In genomic region chr6:124073021-124073420, GRCh38 we compare ENCODE assay signal across 32 cellular contexts.
DNase-seq lines count a peak whose midpoint lies in the region; ATAC-seq and TF ChIP-seq lines count a peak whose summit lies in the region.
"Had no signal": no experiment of that assay in that cellular context is flagged by ENCODE, and none has a peak within 500 bp of the region (broad histone marks: within the 10 kb centered on the region; RNA-seq: fewer than 3 reads in every experiment).

No MANE protein-coding gene starts in this region.

- H3K27me3 Mint-ChIP-seq in GM23338 (ENCODE audit: insufficient read depth, low read depth, poor library complexity) = no peaks in the 10 kb centered on the region
- H3K27me3 Mint-ChIP-seq in osteocyte (ENCODE audit: unreplicated experiment) = no peaks in the 10 kb centered on the region
- H3K27me3 Mint-ChIP-seq in mesothelial cell of epicardium (ENCODE audit: low read depth) = peaks cover 4% of the 10 kb centered on the region
- H3K27me3 Mint-ChIP-seq: activated CD4-positive, alpha-beta T cell treated with anti-CD3 and anti-CD28 coated beads, Interleukin-2, amount 10 ng/mL, durations not matched to agents 7 days and 5 days; B cell; T-helper 17 cell; type B pancreatic cell had no signal

- peak overlapping the region; percentile 6; the same call in 1 of the 2 replicates for H2AFZ ChIP-seq in GM23338
- H2AFZ ChIP-seq: GM23248 had no signal

- H3K36me3 Mint-ChIP-seq in GM23338 (ENCODE audit: low read depth) = no peaks in the 10 kb centered on the region
- peaks cover 11% of the 10 kb centered on the region for H3K36me3 Mint-ChIP-seq in osteocyte (ENCODE audit: unreplicated experiment)
- H3K36me3 Mint-ChIP-seq in mesothelial cell of epicardium = no peaks in the 10 kb centered on the region
- H3K36me3 Mint-ChIP-seq: type B pancreatic cell had no signal

- no peaks in the 10 kb centered on the region for H3K9me2 ChIP-seq in GM23338 (ENCODE audit: insufficient read depth)

- peak; percentile 79 for ATAC-seq in GM23338
- ATAC-seq in HG03108 (IDR thresholded peaks at IDR 0.05; ENCODE audit: unreplicated experiment) = no peak
- no peak for ATAC-seq in HG02571 (IDR thresholded peaks at IDR 0.05; ENCODE audit: unreplicated experiment)
- ATAC-seq: A549; activated T-cell treated with anti-CD3 and anti-CD28 coated beads, Interleukin-2, amount 50 U/mL, for 72 hours; left ventricle myocardium superior; T-helper 17 cell had no signal

- H4K20me1 ChIP-seq in GM23338 (replicated peaks; ENCODE audit: insufficient read depth) = no peaks in the 10 kb centered on the region

- no peaks in the 10 kb centered on the region for H3K27me3 ChIP-seq in GM23338 (ENCODE audit: insufficient read depth)
- H3K27me3 ChIP-seq in brain microvascular endothelial cell (replicated peaks) = no peaks in the 10 kb centered on the region
- no peaks in the 10 kb centered on the region for H3K27me3 ChIP-seq in kidney epithelial cell (ENCODE audit: control insufficient read depth, insufficient read depth, low read length)

- H3K4me1 ChIP-seq in GM23338 (ENCODE audit: insufficient read depth) = peaks cover 12% of the 10 kb centered on the region; the same call in 1 of the 2 replicates
- H3K4me1 ChIP-seq: A549, prostate gland, SJSA1 had no signal

- H3K4me3 Mint-ChIP-seq in GM23338 (no peak overlapping the region), osteocyte (ENCODE audit: unreplicated experiment) (no peak overlapping the region), mesothelial cell of epicardium (no peak overlapping the region)
- H3K4me3 Mint-ChIP-seq: activated CD4-positive, alpha-beta T cell treated with anti-CD3 and anti-CD28 coated beads, Interleukin-2, amount 10 ng/mL, durations not matched to agents 7 days and 5 days; activated naive CD4-positive, alpha-beta T cell treated with anti-CD3 and anti-CD28 coated beads for 36 hours; activated T-cell treated with anti-CD3 and anti-CD28 coated beads, Interleukin-2, amount 50 U/mL, for 72 hours; B cell; neural crest cell; T-helper 17 cell; type B pancreatic cell had no signal

- in situ Hi-C loops in brain microvascular endothelial cell (cut with HindIII; ENCODE audit: low pct_ligation_motif_present, low sequenced_read_pairs) = no loop called here

- H3K4me3 ChIP-seq in GM23338 (no peak overlapping the region), brain microvascular endothelial cell (ENCODE audit: low read depth, low read length) (no peak overlapping the region), kidney epithelial cell (ENCODE audit: low read depth, low read length) (no peak overlapping the region)
- H3K4me3 ChIP-seq: A549, GM23248, prostate gland, SJSA1 had no signal

- H3K36me3 ChIP-seq in GM23338 (ENCODE audit: insufficient read depth) (no peaks in the 10 kb centered on the region), brain microvascular endothelial cell (replicated peaks) (no peaks in the 10 kb centered on the region), kidney epithelial cell (ENCODE audit: control insufficient read depth, insufficient read depth, low read length) (no peaks in the 10 kb centered on the region)
- H3K36me3 ChIP-seq: prostate gland, SJSA1 had no signal

- H3K79me2 ChIP-seq in GM23338 (replicated peaks; ENCODE audit: insufficient read depth) = no peaks in the 10 kb centered on the region

- peaks cover 17% of the 10 kb centered on the region for H3K4me1 Mint-ChIP-seq in GM23338
- H3K4me1 Mint-ChIP-seq in osteocyte (ENCODE audit: unreplicated experiment) = peaks cover 24% of the 10 kb centered on the region
- peaks cover 13% of the 10 kb centered on the region for H3K4me1 Mint-ChIP-seq in mesothelial cell of epicardium
- H3K4me1 Mint-ChIP-seq: activated CD4-positive, alpha-beta T cell treated with anti-CD3 and anti-CD28 coated beads, Interleukin-2, amount 10 ng/mL, durations not matched to agents 7 days and 5 days; B cell; T-helper 17 cell had no signal

- H3K9me3 Mint-ChIP-seq in GM23338 = no peaks in the 10 kb centered on the region
- H3K9me3 Mint-ChIP-seq in osteocyte (ENCODE audit: unreplicated experiment) = peaks cover 14% of the 10 kb centered on the region
- peaks cover 11% of the 10 kb centered on the region for H3K9me3 Mint-ChIP-seq in mesothelial cell of epicardium
- H3K9me3 Mint-ChIP-seq: activated naive CD4-positive, alpha-beta T cell treated with anti-CD3 and anti-CD28 coated beads for 36 hours; type B pancreatic cell had no signal

- no peak overlapping the region for H3K4me2 ChIP-seq in GM23338
- H3K4me2 ChIP-seq: A549 had no signal

- DNase-seq in GM23338 (ENCODE audit: low spot score) (peak; percentile 34), brain microvascular endothelial cell (peak; percentile 46), kidney epithelial cell (ENCODE audit: low read depth) (peak; percentile 19), osteocyte (ENCODE audit: extremely low spot score, unreplicated experiment) (no peak), NCI-H774 (lab: John Stamatoyannopoulos, UW) (no peak), mesothelial cell of epicardium (ENCODE audit: low spot score in 2 of 2, unreplicated experiment in 2 of 2) (no peak)
- DNase-seq: activated CD4-positive, alpha-beta T cell treated with anti-CD3 and anti-CD28 coated beads, Interleukin-2, amount 10 ng/mL, durations not matched to agents 7 days and 5 days; activated naive CD4-positive, alpha-beta T cell treated with anti-CD3 and anti-CD28 coated beads for 36 hours; activated T-cell treated with anti-CD3 and anti-CD28 coated beads, Interleukin-2, amount 50 U/mL, for 72 hours; amygdala; central memory CD4-positive, alpha-beta T cell; DMS53; GDM1; GM23248; head of caudate nucleus; Kasumi-1; left ventricle myocardium superior; NCI-H187; NCI-H2171 treated with DMSO at 0.1 percent for 48 hours; NCI-H526 treated with DMSO at 0.1 percent for 48 hours; stimulated activated CD8-positive, alpha-beta memory T cell treated with anti-CD3 and anti-CD28 coated beads, Interleukin-4, amount 100 ng/mL, for 48 hours; T-helper 17 cell had no signal

- TF ChIP-seq CTCF in GM23338 (conservative IDR thresholded peaks at IDR 0.05; ENCODE audit: low read depth in 2 of 2) (no peak), brain microvascular endothelial cell (IDR thresholded peaks at IDR 0.05; ENCODE audit: low read depth, low read length, missing control alignments) (no peak), kidney epithelial cell (IDR thresholded peaks at IDR 0.05; ENCODE audit: insufficient read depth, low read length, poor library complexity, severe bottlenecking) (no peak), osteocyte (IDR thresholded peaks at IDR 0.05) (no peak), mesothelial cell of epicardium (IDR thresholded peaks at IDR 0.05; ENCODE audit: unreplicated experiment) (no peak)

- H3K27ac Mint-ChIP-seq in GM23338 (no peak overlapping the region), osteocyte (ENCODE audit: unreplicated experiment) (peak overlapping the region; percentile 48), mesothelial cell of epicardium (no peak overlapping the region)
- H3K27ac Mint-ChIP-seq: activated CD4-positive, alpha-beta T cell treated with anti-CD3 and anti-CD28 coated beads, Interleukin-2, amount 10 ng/mL, durations not matched to agents 7 days and 5 days; activated naive CD4-positive, alpha-beta T cell treated with anti-CD3 and anti-CD28 coated beads for 36 hours; activated T-cell treated with anti-CD3 and anti-CD28 coated beads, Interleukin-2, amount 50 U/mL, for 72 hours; B cell; T-helper 17 cell; type B pancreatic cell had no signal

- H3K27ac ChIP-seq in GM23338 (ENCODE audit: low read depth) (no peak overlapping the region), brain microvascular endothelial cell (no peak overlapping the region)
- H3K27ac ChIP-seq: A549, GM23248, HL-60, prostate gland, SJSA1, VCaP had no signal

- H3F3A ChIP-seq in GM23338 (replicated peaks; ENCODE audit: low read depth) = no peaks in the 10 kb centered on the region

TF ChIP-seq in GM23338, 12 proteins besides CTCF, POLR2A, EP300 and RAD21:
- no peak for TF ChIP-seq ZNF331 (CRISPR knock-in tag; IDR thresholded peaks at IDR 0.05; ENCODE audit: low read depth)
- no peak for TF ChIP-seq POLR2AphosphoS5 (IDR thresholded peaks at IDR 0.05; ENCODE audit: low read depth)
- TF ChIP-seq, protein P1, sequence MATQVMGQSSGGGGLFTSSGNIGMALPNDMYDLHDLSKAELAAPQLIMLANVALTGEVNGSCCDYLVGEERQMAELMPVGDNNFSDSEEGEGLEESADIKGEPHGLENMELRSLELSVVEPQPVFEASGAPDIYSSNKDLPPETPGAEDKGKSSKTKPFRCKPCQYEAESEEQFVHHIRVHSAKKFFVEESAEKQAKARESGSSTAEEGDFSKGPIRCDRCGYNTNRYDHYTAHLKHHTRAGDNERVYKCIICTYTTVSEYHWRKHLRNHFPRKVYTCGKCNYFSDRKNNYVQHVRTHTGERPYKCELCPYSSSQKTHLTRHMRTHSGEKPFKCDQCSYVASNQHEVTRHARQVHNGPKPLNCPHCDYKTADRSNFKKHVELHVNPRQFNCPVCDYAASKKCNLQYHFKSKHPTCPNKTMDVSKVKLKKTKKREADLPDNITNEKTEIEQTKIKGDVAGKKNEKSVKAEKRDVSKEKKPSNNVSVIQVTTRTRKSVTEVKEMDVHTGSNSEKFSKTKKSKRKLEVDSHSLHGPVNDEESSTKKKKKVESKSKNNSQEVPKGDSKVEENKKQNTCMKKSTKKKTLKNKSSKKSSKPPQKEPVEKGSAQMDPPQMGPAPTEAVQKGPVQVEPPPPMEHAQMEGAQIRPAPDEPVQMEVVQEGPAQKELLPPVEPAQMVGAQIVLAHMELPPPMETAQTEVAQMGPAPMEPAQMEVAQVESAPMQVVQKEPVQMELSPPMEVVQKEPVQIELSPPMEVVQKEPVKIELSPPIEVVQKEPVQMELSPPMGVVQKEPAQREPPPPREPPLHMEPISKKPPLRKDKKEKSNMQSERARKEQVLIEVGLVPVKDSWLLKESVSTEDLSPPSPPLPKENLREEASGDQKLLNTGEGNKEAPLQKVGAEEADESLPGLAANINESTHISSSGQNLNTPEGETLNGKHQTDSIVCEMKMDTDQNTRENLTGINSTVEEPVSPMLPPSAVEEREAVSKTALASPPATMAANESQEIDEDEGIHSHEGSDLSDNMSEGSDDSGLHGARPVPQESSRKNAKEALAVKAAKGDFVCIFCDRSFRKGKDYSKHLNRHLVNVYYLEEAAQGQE (IDR thresholded peaks at IDR 0.05; ENCODE audit: unreplicated experiment) = no peak
- no peak for TF ChIP-seq CREB1 (CRISPR knock-in tag; IDR thresholded peaks at IDR 0.05; ENCODE audit: low read depth)
- no peak for TF ChIP-seq NANOG (IDR thresholded peaks at IDR 0.05; ENCODE audit: borderline replicate concordance)
- no peak for TF ChIP-seq ZNF114 (CRISPR knock-in tag; IDR thresholded peaks at IDR 0.05)
- no peak for TF ChIP-seq STAT1 (IDR thresholded peaks at IDR 0.05; ENCODE audit: unreplicated experiment)
- no peak for TF ChIP-seq EZH2 (IDR thresholded peaks at IDR 0.05; ENCODE audit: low read depth, unreplicated experiment)
- no peak for TF ChIP-seq EZH2phosphoT487 (IDR thresholded peaks at IDR 0.05; ENCODE audit: unreplicated experiment)

Comparison
In these comparisons a context has a peak if more than half of its experiments do, and no peak if none do; other contexts are left out.
1. DNase-seq: peak in GM23338 (single experiment), brain microvascular endothelial cell (single experiment) and kidney epithelial cell (single experiment); none in osteocyte (single experiment), NCI-H774 (single experiment) and mesothelial cell of epicardium (0 of 2).